Comparison of ENCODE assay signal across 35 cellular contexts in genomic region chr3:150961949-150962348, GRCh38. TPM values are rescaled to one million over a fixed set of nuclear protein-coding genes. Genes with fewer than 3 reads are reported as not detected.
"Had no signal": no experiment of that assay in that cellular context is flagged by ENCODE, and none has a peak within 500 bp of the region (broad histone marks: within the 10 kb centered on the region; RNA-seq: fewer than 3 reads in every experiment).

No MANE protein-coding gene starts in this region.

- H3K9me3 Mint-ChIP-seq: dendritic cell treated with granulocyte-macrophage colony-stimulating factor and Interleukin-4, amounts not matched to agents 40 ng/mL and 50 ng/mL, for 4 days; effector memory CD8-positive, alpha-beta T cell; endodermal cell had no signal

- H3K27me3 ChIP-seq: colonic mucosa, gastrocnemius medialis, left lung had no signal

- H3K4me3 ChIP-seq: colonic mucosa, esophagus squamous epithelium, gastrocnemius medialis, heart right ventricle, left lung, lower lobe of right lung, mucosa of descending colon had no signal

- ATAC-seq: effector memory CD8-positive, alpha-beta T cell; esophagus mucosa; gastrocnemius medialis; heart right ventricle; left cardiac atrium; left lung; left ventricle myocardium superior; lower lobe of right lung; mucosa of descending colon had no signal

- H3K4me1 Mint-ChIP-seq: endodermal cell, naive B cell had no signal

- H3K27me3 Mint-ChIP-seq: dendritic cell treated with granulocyte-macrophage colony-stimulating factor and Interleukin-4, amounts not matched to agents 40 ng/mL and 50 ng/mL, for 4 days had no signal

- H3K27ac ChIP-seq: colonic mucosa, epithelial cell of prostate, esophagus squamous epithelium, gastrocnemius medialis, heart right ventricle, left lung, lower lobe of right lung had no signal

- H3K4me3 Mint-ChIP-seq: dendritic cell treated with granulocyte-macrophage colony-stimulating factor and Interleukin-4, amounts not matched to agents 40 ng/mL and 50 ng/mL, for 4 days; effector memory CD8-positive, alpha-beta T cell; endodermal cell; mesothelial cell of epicardium; naive B cell had no signal

- DNase-seq: colonic mucosa; cortex of kidney; effector CD8-positive, alpha-beta T cell; effector memory CD8-positive, alpha-beta T cell; endodermal cell; erythroblast; esophagus squamous epithelium; foreskin fibroblast; foreskin melanocyte; gastrocnemius medialis; glutamatergic neuron; head of caudate nucleus; heart right ventricle; hippocampal formation; left cardiac atrium; left lung; left ventricle myocardium superior; lower lobe of right lung; mesenchymal stem cell; mucosa of descending colon; naive B cell had no signal

- H3K4me1 ChIP-seq: colonic mucosa, esophagus squamous epithelium, gastrocnemius medialis, heart right ventricle, left lung, lower lobe of right lung had no signal

- H3K36me3 ChIP-seq: colonic mucosa, esophagus squamous epithelium, gastrocnemius medialis, heart right ventricle, left lung, lower lobe of right lung had no signal

- H3K9me3 ChIP-seq: colonic mucosa, esophagus squamous epithelium, gastrocnemius medialis, heart right ventricle, left lung, lower lobe of right lung, mucosa of descending colon had no signal

- H3K27ac Mint-ChIP-seq: dendritic cell treated with granulocyte-macrophage colony-stimulating factor and Interleukin-4, amounts not matched to agents 40 ng/mL and 50 ng/mL, for 4 days; effector memory CD8-positive, alpha-beta T cell; endodermal cell; mesothelial cell of epicardium; naive B cell had no signal

- FAIRE-seq: endometrium, islet of Langerhans, keratinocyte had no signal

RNA-seq across cellular contexts. Expression of gene CLRN1, which starts 10.6 kb away (rescaled TPM):
- total RNA-seq: colonic mucosa, dermis microvascular lymphatic vessel endothelial cell, endodermal cell, esophagus mucosa, esophagus squamous epithelium, gastrocnemius medialis, glomerular endothelial cell, heart right ventricle, kidney epithelial cell, left cardiac atrium, left lung, left ventricle myocardium superior, lower leg skin, lower lobe of right lung, lung microvascular endothelial cell, mesenteric fat pad, mesothelial cell of epicardium, mucosa of descending colon, myocyte had no signal
- polyA plus RNA-seq: heart right ventricle, keratinocyte had no signal

RNA-seq across cellular contexts. Expression of gene MINDY4B, which starts 56.7 kb away (rescaled TPM):
- total RNA-seq: colonic mucosa, dermis microvascular lymphatic vessel endothelial cell, endodermal cell, esophagus mucosa, esophagus squamous epithelium, gastrocnemius medialis, glomerular endothelial cell, kidney epithelial cell, left cardiac atrium, left lung, left ventricle myocardium superior, lower leg skin, lower lobe of right lung, lung microvascular endothelial cell, mesenteric fat pad, mesothelial cell of epicardium, mucosa of descending colon, myocyte had no signal
- polyA plus RNA-seq: heart right ventricle, keratinocyte had no signal
